Comparison of ENCODE assay signal across 15 cellular contexts in the genomic region with DNA sequence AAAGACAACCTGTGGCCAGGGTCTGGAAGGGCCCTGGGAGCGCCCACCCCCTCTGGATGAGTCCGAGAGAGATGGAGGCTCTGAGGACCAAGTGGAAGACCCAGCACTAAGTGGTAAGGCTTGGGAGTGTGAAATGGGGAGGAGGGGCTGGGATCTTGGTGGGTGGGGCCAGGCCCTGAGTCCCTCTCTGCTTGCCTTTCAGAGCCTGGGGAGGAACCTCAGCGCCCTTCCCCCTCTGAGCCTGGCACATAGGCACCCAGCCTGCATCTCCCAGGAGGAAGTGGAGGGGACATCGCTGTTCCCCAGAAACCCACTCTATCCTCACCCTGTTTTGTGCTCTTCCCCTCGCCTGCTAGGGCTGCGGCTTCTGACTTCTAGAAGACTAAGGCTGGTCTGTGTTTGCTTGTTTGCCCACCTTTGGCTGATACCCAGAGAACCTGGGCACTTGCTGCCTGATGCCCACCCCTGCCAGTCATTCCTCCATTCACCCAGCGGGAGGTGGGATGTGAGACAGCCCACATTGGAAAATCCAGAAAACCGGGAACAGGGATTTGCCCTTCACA. TPM values are rescaled to one million over a fixed set of nuclear protein-coding genes. Genes with fewer than 3 reads are reported as not detected.
DNase-seq lines count a peak whose midpoint lies in the region; ATAC-seq and TF ChIP-seq lines count a peak whose summit lies in the region.
"Had no signal": no experiment of that assay in that cellular context is flagged by ENCODE, and none has a peak within 500 bp of the region (broad histone marks: within the 10 kb centered on the region; RNA-seq: fewer than 3 reads in every experiment).

No MANE protein-coding gene starts in this region.

- peaks cover 34 to 38% of the 10 kb centered on the region in 2 donors for H3K4me1 ChIP-seq in naive thymus-derived CD4-positive, alpha-beta T cell (ENCODE audit: control insufficient read depth in 2 of 2, insufficient read depth in 2 of 2, low read length in 2 of 2)

- H3K27ac Mint-ChIP-seq in WTC11 = peak overlapping the region; percentile 64
- H3K27ac Mint-ChIP-seq in naive thymus-derived CD4-positive, alpha-beta T cell = peak overlapping the region in 7 of 9 donors; percentile 76 to 96 (median 91)

- H3K27me3 Mint-ChIP-seq in WTC11 (ENCODE audit: low read depth) = no peaks in the 10 kb centered on the region
- H3K27me3 Mint-ChIP-seq in naive thymus-derived CD4-positive, alpha-beta T cell = peaks cover 0 to 14% (median 5%) of the 10 kb centered on the region in 5 donors

- CTCF ChIA-PET in WTC11 (lab: Charles Lee) = interaction anchor here (1.2 to 23.6 kb wide), 11 partner anchors 12 to 94 kb away, joined by 3 to 876 read pairs (median 6); a partner anchor contains a TSS
- CTCF ChIA-PET in naive thymus-derived CD4-positive, alpha-beta T cell (lab: Charles Lee) = interaction anchor here (1.0 to 10.7 kb wide), 5 partner anchors 13 to 35 kb away, joined by 4 to 104 read pairs (median 7); a partner anchor contains a TSS

- H3K27ac ChIP-seq in naive thymus-derived CD4-positive, alpha-beta T cell (ENCODE audit: low read depth, low read length) = peak overlapping the region; percentile 92

- H3K4me3 Mint-ChIP-seq in WTC11 = no peak overlapping the region
- peak overlapping the region in 9 of 10 donors; percentile 49 to 98 (median 95) for H3K4me3 Mint-ChIP-seq in naive thymus-derived CD4-positive, alpha-beta T cell

- POLR2A ChIA-PET in WTC11 (lab: Charles Lee) = no interaction called here
- POLR2A ChIA-PET in naive thymus-derived CD4-positive, alpha-beta T cell (lab: Charles Lee) = interaction anchor here (1.2 to 1.6 kb wide), 4 partner anchors 12 to 53 kb away, joined by 3 to 8 read pairs (median 4); a partner anchor contains a TSS

- no peaks in the 10 kb centered on the region for H3K27me3 ChIP-seq in naive thymus-derived CD4-positive, alpha-beta T cell (ENCODE audit: control insufficient read depth in 2 of 2, insufficient read depth in 2 of 2, low read length in 2 of 2)
- H3K27me3 ChIP-seq: Peyer's patch, thyroid gland had no signal

- no peak for TF ChIP-seq CTCF in WTC11 (IDR thresholded peaks at IDR 0.05)

- H3K4me3 ChIP-seq in naive thymus-derived CD4-positive, alpha-beta T cell (ENCODE audit: low read length) = no peak overlapping the region

- intact Hi-C loops in naive thymus-derived CD4-positive, alpha-beta T cell (cut with micrococcal nuclease) = loop anchor here (2.0 to 5.0 kb wide), 7 partner anchors 52 to 347 kb away; a partner anchor contains a TSS
- intact Hi-C loops in sciatic nerve (cut with DNase I) = no loop called here

- no peaks in the 10 kb centered on the region for H3K9me3 Mint-ChIP-seq in WTC11
- H3K9me3 Mint-ChIP-seq in naive thymus-derived CD4-positive, alpha-beta T cell = no peaks in the 10 kb centered on the region

- peak; percentile 14 for DNase-seq in stimulated activated CD4-positive, alpha-beta T cell treated with anti-CD3 and anti-CD28 coated beads, Interleukin-15, amount 100 ng/mL, for 24 hours
- no peak for DNase-seq in stimulated activated CD4-positive, alpha-beta T cell treated with anti-CD3 and anti-CD28 coated beads, Interleukin-12 subunit alpha, Interleukin-12 subunit beta, amount 100 ng/mL, for 4 hours
- DNase-seq in WTC11 (ENCODE audit: low spot score) = no peak
- no peak for DNase-seq in naive thymus-derived CD4-positive, alpha-beta T cell
- no peak for DNase-seq in sciatic nerve (ENCODE audit: low spot score)
- DNase-seq in cerebellar nuclear complex (lab: John Stamatoyannopoulos, UW) = no peak
- DNase-seq in stimulated activated CD8-positive, alpha-beta memory T cell treated with anti-CD3 and anti-CD28 coated beads, Interleukin-4, amount 100 ng/mL, for 48 hours = no peak
- DNase-seq in effector CD4-positive, alpha-beta T cell = no peak
- DNase-seq: dermis blood vessel endothelial cell, KG1, left cardiac atrium, Peyer's patch, thyroid gland had no signal

- no peak for ATAC-seq in WTC11
- ATAC-seq in naive thymus-derived CD4-positive, alpha-beta T cell = no peak
- no peak for ATAC-seq in sciatic nerve
- ATAC-seq: left cardiac atrium had no signal

- H3K9me3 ChIP-seq in naive thymus-derived CD4-positive, alpha-beta T cell (ENCODE audit: control insufficient read depth in 2 of 3, low read length in 3 of 3) = no peaks in the 10 kb centered on the region
- H3K9me3 ChIP-seq: Peyer's patch, thyroid gland had no signal

- H3K36me3 Mint-ChIP-seq in WTC11 = no peaks in the 10 kb centered on the region
- peaks cover 0 to 3% (median 0%) of the 10 kb centered on the region in 5 donors for H3K36me3 Mint-ChIP-seq in naive thymus-derived CD4-positive, alpha-beta T cell

- peaks cover 0 to 6% (median 0%) of the 10 kb centered on the region in 3 experiments for H3K36me3 ChIP-seq in naive thymus-derived CD4-positive, alpha-beta T cell (ENCODE audit: control insufficient read depth in 2 of 3, insufficient read depth in 3 of 3, low read length in 3 of 3)
- H3K36me3 ChIP-seq: Peyer's patch, thyroid gland had no signal

- H3K4me1 Mint-ChIP-seq in WTC11 = peaks cover 80% of the 10 kb centered on the region
- peaks cover 42 to 65% (median 51%) of the 10 kb centered on the region in 7 donors for H3K4me1 Mint-ChIP-seq in naive thymus-derived CD4-positive, alpha-beta T cell

TF ChIP-seq in WTC11, 78 proteins besides CTCF, POLR2A, EP300 and RAD21:
- TF ChIP-seq ELF4 (CRISPR knock-in tag; IDR thresholded peaks at IDR 0.05; ENCODE audit: low read depth) = no peak
- TF ChIP-seq, protein P1, sequence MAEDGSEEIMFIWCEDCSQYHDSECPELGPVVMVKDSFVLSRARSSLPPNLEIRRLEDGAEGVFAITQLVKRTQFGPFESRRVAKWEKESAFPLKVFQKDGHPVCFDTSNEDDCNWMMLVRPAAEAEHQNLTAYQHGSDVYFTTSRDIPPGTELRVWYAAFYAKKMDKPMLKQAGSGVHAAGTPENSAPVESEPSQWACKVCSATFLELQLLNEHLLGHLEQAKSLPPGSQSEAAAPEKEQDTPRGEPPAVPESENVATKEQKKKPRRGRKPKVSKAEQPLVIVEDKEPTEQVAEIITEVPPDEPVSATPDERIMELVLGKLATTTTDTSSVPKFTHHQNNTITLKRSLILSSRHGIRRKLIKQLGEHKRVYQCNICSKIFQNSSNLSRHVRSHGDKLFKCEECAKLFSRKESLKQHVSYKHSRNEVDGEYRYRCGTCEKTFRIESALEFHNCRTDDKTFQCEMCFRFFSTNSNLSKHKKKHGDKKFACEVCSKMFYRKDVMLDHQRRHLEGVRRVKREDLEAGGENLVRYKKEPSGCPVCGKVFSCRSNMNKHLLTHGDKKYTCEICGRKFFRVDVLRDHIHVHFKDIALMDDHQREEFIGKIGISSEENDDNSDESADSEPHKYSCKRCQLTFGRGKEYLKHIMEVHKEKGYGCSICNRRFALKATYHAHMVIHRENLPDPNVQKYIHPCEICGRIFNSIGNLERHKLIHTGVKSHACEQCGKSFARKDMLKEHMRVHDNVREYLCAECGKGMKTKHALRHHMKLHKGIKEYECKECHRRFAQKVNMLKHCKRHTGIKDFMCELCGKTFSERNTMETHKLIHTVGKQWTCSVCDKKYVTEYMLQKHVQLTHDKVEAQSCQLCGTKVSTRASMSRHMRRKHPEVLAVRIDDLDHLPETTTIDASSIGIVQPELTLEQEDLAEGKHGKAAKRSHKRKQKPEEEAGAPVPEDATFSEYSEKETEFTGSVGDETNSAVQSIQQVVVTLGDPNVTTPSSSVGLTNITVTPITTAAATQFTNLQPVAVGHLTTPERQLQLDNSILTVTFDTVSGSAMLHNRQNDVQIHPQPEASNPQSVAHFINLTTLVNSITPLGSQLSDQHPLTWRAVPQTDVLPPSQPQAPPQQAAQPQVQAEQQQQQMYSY (CRISPR knock-in tag; IDR thresholded peaks at IDR 0.05) = peak; percentile 17; the same call in 1 of the 2 replicates
- TF ChIP-seq GTF2I (CRISPR knock-in tag; conservative IDR thresholded peaks at IDR 0.05) = no peak

RNA-seq across cellular contexts. Expression of a gene that starts 1.2 kb away (rescaled TPM):
- total RNA-seq in WTC11 (2021) (64.9 to 75.3 TPM (median 65.4 TPM) in 3 replicates), sciatic nerve (81.8 TPM)
- 100 to 1,000 TPM in 2 of 5 experiments, 10 to 100 TPM in 3; 69.8 to 143 (median 99.3) TPM for total RNA-seq in naive thymus-derived CD4-positive, alpha-beta T cell
- 10 to 100 TPM; 46.7 to 56.9 TPM for polyA plus RNA-seq in naive thymus-derived CD4-positive, alpha-beta T cell

RNA-seq across cellular contexts. Expression of a gene that starts 8.9 kb away (rescaled TPM):
- total RNA-seq in WTC11 (2021) (15.0 to 20.5 TPM (median 15.2 TPM) in 3 replicates), sciatic nerve (3.3 TPM)
- not detected for total RNA-seq in naive thymus-derived CD4-positive, alpha-beta T cell
- not detected for polyA plus RNA-seq in naive thymus-derived CD4-positive, alpha-beta T cell
- total RNA-seq: dermis blood vessel endothelial cell, glomerular endothelial cell, pulmonary artery endothelial cell had no signal

RNA-seq across cellular contexts. Expression of a gene that starts 28.0 kb away (rescaled TPM):
- total RNA-seq in WTC11 (2021) (not detected in 3 replicates), sciatic nerve (not detected)
- total RNA-seq in naive thymus-derived CD4-positive, alpha-beta T cell = not detected
- polyA plus RNA-seq in naive thymus-derived CD4-positive, alpha-beta T cell = not detected
- total RNA-seq: dermis blood vessel endothelial cell, glomerular endothelial cell, left cardiac atrium, Peyer's patch, pulmonary artery endothelial cell, thyroid gland had no signal

RNA-seq across cellular contexts. Expression of a gene that starts 29.5 kb away (rescaled TPM):
- total RNA-seq in WTC11 (2021) = 2.5 to 2.9 TPM (median 2.8 TPM) in 3 replicates
- 10 to 100 TPM in 1 of 5 experiments, 1 to 10 TPM in 4; 1.7 to 10.5 (median 4.6) TPM for total RNA-seq in naive thymus-derived CD4-positive, alpha-beta T cell
- polyA plus RNA-seq in naive thymus-derived CD4-positive, alpha-beta T cell = under 1 TPM in 1 of 2 donors, not detected in 1; 0.12 TPM
- 2.0 TPM for total RNA-seq in sciatic nerve

RNA-seq across cellular contexts. Expression of a gene that starts 32.6 kb away (rescaled TPM):
- total RNA-seq in WTC11 (2021) = 2.4 to 3.1 TPM (median 2.7 TPM) in 3 replicates
- total RNA-seq in naive thymus-derived CD4-positive, alpha-beta T cell = under 1 TPM in 4 of 5 experiments, not detected in 1; 0.42 to 0.89 (median 0.50) TPM
- polyA plus RNA-seq in naive thymus-derived CD4-positive, alpha-beta T cell = under 1 TPM; 0.36 to 0.48 TPM
- 1.3 TPM for total RNA-seq in sciatic nerve
- total RNA-seq: glomerular endothelial cell, pulmonary artery endothelial cell had no signal
